ENCODE assay signal across 16 cellular contexts in the genomic region with DNA sequence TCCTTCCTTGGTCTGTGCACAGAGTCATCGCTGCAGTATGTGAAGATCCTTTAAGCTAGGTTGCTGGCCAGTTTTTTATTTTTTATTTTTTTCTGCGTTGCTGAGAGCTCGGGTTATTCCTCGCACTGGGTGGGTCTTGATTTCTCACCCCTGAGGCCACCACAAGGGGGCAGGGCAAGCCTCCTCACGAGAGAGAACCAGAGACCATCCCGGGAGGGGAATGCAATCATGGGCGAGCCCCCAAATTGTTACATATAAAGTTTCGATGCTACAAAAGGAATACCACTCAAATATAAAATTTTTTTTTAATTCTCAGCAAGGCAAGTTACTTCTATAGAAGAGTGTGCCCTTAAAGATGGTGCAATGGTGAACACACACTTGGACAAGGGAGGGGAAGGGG. TPM values are rescaled to one million over a fixed set of nuclear protein-coding genes. Genes with fewer than 3 reads are reported as not detected.
A peak's percentile ranks its signal among the peaks of the same experiment; 100 is the strongest.
DNase-seq lines count a peak whose midpoint lies in the region; ATAC-seq and TF ChIP-seq lines count a peak whose summit lies in the region.
"Had no signal": no experiment of that assay in that cellular context is flagged by ENCODE, and none has a peak within 500 bp of the region (broad histone marks: within the 10 kb centered on the region; RNA-seq: fewer than 3 reads in every experiment).

No MANE protein-coding gene starts in this region.

- peaks cover 70% of the 10 kb centered on the region for H3K36me3 Mint-ChIP-seq in endodermal cell (ENCODE audit: low read depth)

- H3K9me3 ChIP-seq in endodermal cell (ENCODE audit: control insufficient read depth, low read length) (peaks cover 40% of the 10 kb centered on the region), upper lobe of right lung (peaks cover 18% of the 10 kb centered on the region)
- H3K9me3 ChIP-seq: pancreas had no signal

- H3K4me3 ChIP-seq in NB4 (ENCODE audit: low read depth, low read length) (no peak overlapping the region), endodermal cell (ENCODE audit: low read length) (peak overlapping the region; percentile 70), upper lobe of right lung (no peak overlapping the region)
- H3K4me3 ChIP-seq: pancreas had no signal

- DNase-seq in stimulated activated CD4-positive, alpha-beta T cell treated with anti-CD3 and anti-CD28 coated beads, Interleukin-15, amount 100 ng/mL, for 24 hours, result peak; percentile 9
- DNase-seq in stimulated activated CD4-positive, alpha-beta T cell treated with anti-CD3 and anti-CD28 coated beads, Interleukin-4, amount 100 ng/mL, for 24 hours, result no peak
- DNase-seq in NB4 (ENCODE audit: low read depth) (peak; percentile 31), endodermal cell (peak; percentile 85), upper lobe of right lung (no peak), AML-193 (lab: John Stamatoyannopoulos, UW) (no peak), Ammon's horn (ENCODE audit: low spot score) (no peak), activated gamma-delta T cell treated with Interleukin-2 at 50 U/mL for 16 hours (no peak)
- DNase-seq: activated CD8-positive, alpha-beta memory T cell treated with anti-CD3 and anti-CD28 coated beads, Interleukin-2, amount 50 U/mL, for 48 hours; caudate nucleus; GF-D8; NCI-H1092 treated with DMSO at 0.1 percent for 48 hours; NCI-H345; pancreas had no signal

- H3K36me3 ChIP-seq in endodermal cell (ENCODE audit: control insufficient read depth, insufficient read depth, low read length) (peaks cover 71% of the 10 kb centered on the region), upper lobe of right lung (peaks cover 26% of the 10 kb centered on the region)

- peaks cover 40% of the 10 kb centered on the region for H3K9me3 Mint-ChIP-seq in endodermal cell

- intact Hi-C loops in upper lobe of right lung (cut with DNase I), result loop anchor here (10.0 kb wide), 1 partner anchor 95 kb away; the partner anchor contains the start of gene ARMC9

- no peak overlapping the region for H3K9ac ChIP-seq in endodermal cell (ENCODE audit: extremely low read depth, low read length, poor library complexity, severe bottlenecking)

- peaks cover 2% of the 10 kb centered on the region for H3K4me1 ChIP-seq in endodermal cell (ENCODE audit: control insufficient read depth, insufficient read depth, low read length)
- peaks cover 6% of the 10 kb centered on the region for H3K4me1 ChIP-seq in upper lobe of right lung
- H3K4me1 ChIP-seq: pancreas had no signal

- H3K4me3 Mint-ChIP-seq in endodermal cell, result no peak overlapping the region

- no peaks in the 10 kb centered on the region for H3K27me3 ChIP-seq in endodermal cell (ENCODE audit: control insufficient read depth, insufficient read depth, low read length, poor library complexity, severe bottlenecking)
- H3K27me3 ChIP-seq in upper lobe of right lung, result no peaks in the 10 kb centered on the region
- H3K27me3 ChIP-seq: pancreas had no signal

- no peak overlapping the region for H3K27ac Mint-ChIP-seq in endodermal cell

- no peaks in the 10 kb centered on the region for H3K27me3 Mint-ChIP-seq in endodermal cell (ENCODE audit: insufficient read depth)

- TF ChIP-seq CTCF in NB4 (IDR thresholded peaks at IDR 0.05; ENCODE audit: low read depth, low read length) (peak; percentile 30), endodermal cell (conservative IDR thresholded peaks at IDR 0.05) (peak; percentile 49), upper lobe of right lung (IDR thresholded peaks at IDR 0.05) (peak; percentile 4)

- H3K27ac ChIP-seq in endodermal cell (ENCODE audit: low read depth, low read length), result no peak overlapping the region
- H3K27ac ChIP-seq in upper lobe of right lung, result no peak overlapping the region
- H3K27ac ChIP-seq: pancreas had no signal

- no peak for ATAC-seq in upper lobe of right lung
- ATAC-seq: pancreas had no signal

- TF ChIP-seq POLR2A in NB4 (IDR thresholded peaks at IDR 0.05; ENCODE audit: extremely low read depth, insufficient read length), result no peak

- peaks cover 10% of the 10 kb centered on the region for H3K4me1 Mint-ChIP-seq in endodermal cell

- 87 to 94% methylated on average over 3 to 8 of the region's 8 CpGs for WGBS in endodermal cell (ENCODE audit: insufficient coverage in 1 of 2, insufficient read length in 1 of 2), 2 experiments

RNA-seq across cellular contexts. Expression of gene HTR2B, which starts 24.9 kb away (rescaled TPM):
- total RNA-seq in endodermal cell, result not detected
- not detected for polyA plus RNA-seq in endodermal cell (2013, experiment 1 of 2)
- polyA plus RNA-seq in endodermal cell (2013, experiment 2 of 2), result not detected
- total RNA-seq in upper lobe of right lung, result 2.6 TPM
- total RNA-seq: HT1080, mononuclear cell had no signal

RNA-seq across cellular contexts. Expression of gene PSMD1, which starts 43.3 kb away (rescaled TPM):
- total RNA-seq in endodermal cell (100 to 1,000 TPM; 148 to 158 TPM), upper lobe of right lung (59.0 TPM)
- polyA plus RNA-seq in endodermal cell (2013, experiment 1 of 2), result 102 TPM
- 99.3 TPM for polyA plus RNA-seq in endodermal cell (2013, experiment 2 of 2)

Comparison
In these comparisons a context has a peak if more than half of its experiments do, and no peak if none do; other contexts are left out.
1. DNase-seq: peak in stimulated activated CD4-positive, alpha-beta T cell treated with anti-CD3 and anti-CD28 coated beads, Interleukin-15, amount 100 ng/mL, for 24 hours (single experiment), NB4 (single experiment) and endodermal cell (single experiment); none in stimulated activated CD4-positive, alpha-beta T cell treated with anti-CD3 and anti-CD28 coated beads, Interleukin-4, amount 100 ng/mL, for 24 hours (single experiment), upper lobe of right lung (single experiment), AML-193 (0 of 2), Ammon's horn (single experiment) and activated gamma-delta T cell treated with Interleukin-2 at 50 U/mL for 16 hours (single experiment).
2. Peak in every context shown above with its lines, with median percentiles within 50 percentile points of each other: CTCF ChIP-seq.